Comparison of ENCODE assay signal across 13 cellular contexts in genomic region chr4:16123356-16124084, GRCh38. TPM values are rescaled to one million over a fixed set of nuclear protein-coding genes. Genes with fewer than 3 reads are reported as not detected.
A peak's percentile ranks its signal among the peaks of the same experiment; 100 is the strongest.
DNase-seq lines count a peak whose midpoint lies in the region; ATAC-seq lines count a peak whose summit lies in the region.
"Had no signal": no experiment of that assay in that cellular context is flagged by ENCODE, and none has a peak within 500 bp of the region (broad histone marks: within the 10 kb centered on the region; RNA-seq: fewer than 3 reads in every experiment).

No MANE protein-coding gene starts in this region.

- peak; percentile 96 for DNase-seq in DMS53 treated with DMSO at 0.1 percent for 48 hours (lab: John Stamatoyannopoulos, UW; ENCODE audit: unreplicated experiment)
- DNase-seq in NCI-H1417 (lab: John Stamatoyannopoulos, UW): peak; percentile 89 to 99 (median 98)
- peak; percentile 97 for DNase-seq in NCI-H69 (lab: John Stamatoyannopoulos, UW)
- peak; percentile 45 for DNase-seq in myocyte (ENCODE audit: low read depth)
- no peak for DNase-seq in retina
- no peak for DNase-seq in NCI-H1694 treated with DMSO at 0.1 percent for 48 hours (lab: John Stamatoyannopoulos, UW)
- DNase-seq in OCI-M1 (lab: John Stamatoyannopoulos, UW): no peak
- DNase-seq: adrenal gland, Caco-2, mesendoderm, sigmoid colon had no signal

- no peak for ATAC-seq in GM21528 (IDR thresholded peaks at IDR 0.05; ENCODE audit: low FRiP score, unreplicated experiment)
- ATAC-seq: K562 had no signal

RNA-seq across cellular contexts. Expression of gene PROM1, which starts 39.7 kb away (rescaled TPM):
- total RNA-seq in myocyte: not detected in 2 replicates
- polyA plus RNA-seq in myocyte (2012): 0.20 TPM
- total RNA-seq: K562 had no signal

Comparison
In these comparisons a context has a peak if more than half of its experiments do, and no peak if none do; other contexts are left out.
1. DNase-seq: peak in DMS53 treated with DMSO at 0.1 percent for 48 hours (single experiment), NCI-H1417 (3 of 3), NCI-H69 (single experiment) and myocyte (single experiment); none in retina (single experiment), NCI-H1694 treated with DMSO at 0.1 percent for 48 hours (single experiment) and OCI-M1 (single experiment).